ENCODE assay signal across 1 cellular context in genomic region chr2:118112771-118113334, GRCh38.
A peak's percentile ranks its signal among the peaks of the same experiment; 100 is the strongest.
TF ChIP-seq lines count a peak whose summit lies in the region.

No MANE protein-coding gene starts in this region.

TF ChIP-seq in HepG2, 621 proteins besides CTCF, POLR2A, EP300 and RAD21 (continued from another document and continues in another):
- TF ChIP-seq HMG20A (CRISPR knock-in tag; IDR thresholded peaks at IDR 0.05; ENCODE audit: borderline replicate concordance): peak; percentile 41; the same call in 1 of the 2 replicates
- TF ChIP-seq ZNF3 (CRISPR knock-in tag; IDR thresholded peaks at IDR 0.05): no peak
- peak; percentile 78 for TF ChIP-seq ZFP37 (CRISPR knock-in tag; IDR thresholded peaks at IDR 0.05; ENCODE audit: borderline replicate concordance)
- peak; percentile 44; the same call in 1 of the 2 replicates for TF ChIP-seq CREM (IDR thresholded peaks at IDR 0.05)
- TF ChIP-seq CREM (CRISPR knock-in tag; IDR thresholded peaks at IDR 0.05): no peak
- no peak for TF ChIP-seq PLSCR1 (CRISPR knock-in tag; IDR thresholded peaks at IDR 0.05; ENCODE audit: borderline replicate concordance)
- no peak for TF ChIP-seq SPEN (CRISPR knock-in tag; IDR thresholded peaks at IDR 0.05; ENCODE audit: low read depth)
- TF ChIP-seq FOXC1 (CRISPR knock-in tag; IDR thresholded peaks at IDR 0.05; ENCODE audit: borderline replicate concordance): no peak
- peak; percentile 61; the same call in 1 of the 2 replicates for TF ChIP-seq BRCA1 (CRISPR knock-in tag; IDR thresholded peaks at IDR 0.05)
- no peak for TF ChIP-seq ZNF75D (CRISPR knock-in tag; IDR thresholded peaks at IDR 0.05; ENCODE audit: borderline replicate concordance)
- 0 out of 2 replicates have a peak, but pooled peaks have one; percentile 13 for TF ChIP-seq KAT8 (CRISPR knock-in tag; IDR thresholded peaks at IDR 0.05)
- TF ChIP-seq TMF1 (CRISPR knock-in tag; IDR thresholded peaks at IDR 0.05; ENCODE audit: low read depth): no peak
- TF ChIP-seq JUND (CRISPR knock-in tag; IDR thresholded peaks at IDR 0.05): no peak
- TF ChIP-seq HDAC2 (CRISPR knock-in tag; IDR thresholded peaks at IDR 0.05): 0 out of 2 replicates have a peak, but pooled peaks have one; percentile 19
- no peak for TF ChIP-seq DR1 (CRISPR knock-in tag; IDR thresholded peaks at IDR 0.05)
- TF ChIP-seq ZBTB33 (CRISPR knock-in tag; IDR thresholded peaks at IDR 0.05): peak; percentile 87
- no peak for TF ChIP-seq ZBTB3 (CRISPR knock-in tag; IDR thresholded peaks at IDR 0.05; ENCODE audit: borderline replicate concordance, low read depth)
- no peak for TF ChIP-seq ZBTB37 (CRISPR knock-in tag; IDR thresholded peaks at IDR 0.05)
- no peak for TF ChIP-seq ATF1 (CRISPR knock-in tag; IDR thresholded peaks at IDR 0.05)
- TF ChIP-seq BHLHE40 (IDR thresholded peaks at IDR 0.05; ENCODE audit: low read length): no peak
- no peak for TF ChIP-seq RNF2 (conservative IDR thresholded peaks at IDR 0.05; ENCODE audit: low read depth)
- no peak for TF ChIP-seq SMARCC2 (IDR thresholded peaks at IDR 0.05)
- no peak for TF ChIP-seq ZNF710 (CRISPR knock-in tag; IDR thresholded peaks at IDR 0.05; ENCODE audit: borderline replicate concordance)
- no peak for TF ChIP-seq NR2F6 (IDR thresholded peaks at IDR 0.05)
- TF ChIP-seq NR2F6 (CRISPR knock-in tag; IDR thresholded peaks at IDR 0.05): no peak
- TF ChIP-seq FOXA1 (IDR thresholded peaks at IDR 0.05): no peak
- TF ChIP-seq FOXA1 (CRISPR knock-in tag; IDR thresholded peaks at IDR 0.05): peak; percentile 32; the same call in 1 of the 2 replicates
- no peak for TF ChIP-seq TFDP2 (CRISPR knock-in tag; IDR thresholded peaks at IDR 0.05)
- TF ChIP-seq TSC22D2 (CRISPR knock-in tag; IDR thresholded peaks at IDR 0.05; ENCODE audit: borderline replicate concordance): no peak
- TF ChIP-seq NBN (conservative IDR thresholded peaks at IDR 0.05): no peak
- no peak for TF ChIP-seq JDP2 (CRISPR knock-in tag; IDR thresholded peaks at IDR 0.05; ENCODE audit: borderline replicate concordance)
- no peak for TF ChIP-seq ZNF234 (CRISPR knock-in tag; conservative IDR thresholded peaks at IDR 0.05)
- TF ChIP-seq ZNF296 (CRISPR knock-in tag; conservative IDR thresholded peaks at IDR 0.05): no peak
- no peak for TF ChIP-seq E2F1 (CRISPR knock-in tag; IDR thresholded peaks at IDR 0.05)
- no peak for TF ChIP-seq SP140L (CRISPR knock-in tag; IDR thresholded peaks at IDR 0.05; ENCODE audit: borderline replicate concordance)
- TF ChIP-seq ATF3 (CRISPR knock-in tag; IDR thresholded peaks at IDR 0.05): no peak
- no peak for TF ChIP-seq TOPORS (CRISPR knock-in tag; IDR thresholded peaks at IDR 0.05)
- TF ChIP-seq TIGD3 (CRISPR knock-in tag; IDR thresholded peaks at IDR 0.05; ENCODE audit: borderline replicate concordance): no peak
- TF ChIP-seq KDM2A (CRISPR knock-in tag; IDR thresholded peaks at IDR 0.05; ENCODE audit: borderline replicate concordance, low read depth): 0 out of 2 replicates have a peak, but pooled peaks have one; percentile 19
- TF ChIP-seq CCAR2 (optimal IDR thresholded peaks at IDR 0.05; ENCODE audit: low read depth, low read length): no peak
- TF ChIP-seq XRCC5 (optimal IDR thresholded peaks at IDR 0.05; ENCODE audit: low read length): no peak
- TF ChIP-seq PBX3 (CRISPR knock-in tag; IDR thresholded peaks at IDR 0.05; ENCODE audit: borderline replicate concordance): no peak
- no peak for TF ChIP-seq TRIM24 (CRISPR knock-in tag; IDR thresholded peaks at IDR 0.05)
- no peak for TF ChIP-seq ARNT (IDR thresholded peaks at IDR 0.05)
- TF ChIP-seq CBFB (CRISPR knock-in tag; IDR thresholded peaks at IDR 0.05): no peak
- TF ChIP-seq BCL3 (CRISPR knock-in tag; IDR thresholded peaks at IDR 0.05): no peak
- TF ChIP-seq SSRP1 (CRISPR knock-in tag; IDR thresholded peaks at IDR 0.05): peak; percentile 86; the same call in 1 of the 2 replicates
- TF ChIP-seq BCL6 (CRISPR knock-in tag; IDR thresholded peaks at IDR 0.05): peak; percentile 83
- TF ChIP-seq SNAI1 (CRISPR knock-in tag; IDR thresholded peaks at IDR 0.05; ENCODE audit: borderline replicate concordance): no peak
- no peak for TF ChIP-seq MTA1 (CRISPR knock-in tag; IDR thresholded peaks at IDR 0.05; ENCODE audit: borderline replicate concordance)
- no peak for TF ChIP-seq YEATS4 (CRISPR knock-in tag; IDR thresholded peaks at IDR 0.05; ENCODE audit: borderline replicate concordance)
- no peak for TF ChIP-seq ZNF180 (CRISPR knock-in tag; IDR thresholded peaks at IDR 0.05; ENCODE audit: borderline replicate concordance, low read depth)
- TF ChIP-seq ARID3A (IDR thresholded peaks at IDR 0.05; ENCODE audit: low read depth, low read length): no peak
- TF ChIP-seq ZFX (CRISPR knock-in tag; IDR thresholded peaks at IDR 0.05; ENCODE audit: low read depth): no peak
- TF ChIP-seq MIER2 (CRISPR knock-in tag; IDR thresholded peaks at IDR 0.05): 0 out of 2 replicates have a peak, but pooled peaks have one; percentile 17
- no peak for TF ChIP-seq ZNF431 (CRISPR knock-in tag; IDR thresholded peaks at IDR 0.05; ENCODE audit: borderline replicate concordance, low read depth)
- no peak for TF ChIP-seq GATA4 (IDR thresholded peaks at IDR 0.05; ENCODE audit: borderline replicate concordance, low read depth)
- 0 out of 2 replicates have a peak, but pooled peaks have one; percentile 14 for TF ChIP-seq ISL2 (CRISPR knock-in tag; IDR thresholded peaks at IDR 0.05)
- TF ChIP-seq SNRNP70 (IDR thresholded peaks at IDR 0.05; ENCODE audit: low read depth, low read length): no peak
- TF ChIP-seq ZNF709 (CRISPR knock-in tag; IDR thresholded peaks at IDR 0.05): peak; percentile 67
- TF ChIP-seq ZNF652 (CRISPR knock-in tag; IDR thresholded peaks at IDR 0.05; ENCODE audit: borderline replicate concordance, low read depth): no peak
